In the genomic region with DNA sequence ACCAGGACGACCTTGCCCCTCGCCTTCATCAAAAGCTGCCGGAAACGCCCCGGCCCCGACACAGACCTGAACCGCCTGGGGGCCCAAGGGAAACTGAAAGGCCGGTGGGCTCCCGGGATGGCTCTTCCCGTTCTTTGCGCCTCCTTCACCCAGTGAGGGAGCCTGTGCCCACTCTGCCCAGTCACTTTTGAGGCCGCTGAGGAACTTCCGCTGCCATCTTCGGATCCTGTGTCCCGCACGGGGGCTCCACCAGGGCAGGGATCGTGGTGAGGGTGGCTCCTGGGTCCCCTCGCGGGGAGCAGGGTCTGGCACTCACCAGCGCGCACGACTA, we compare ENCODE assay signal across 25 cellular contexts.
DNase-seq lines count a peak whose midpoint lies in the region; ATAC-seq and TF ChIP-seq lines count a peak whose summit lies in the region.
"Had no signal": no experiment of that assay in that cellular context is flagged by ENCODE, and none has a peak within 500 bp of the region (broad histone marks: within the 10 kb centered on the region; RNA-seq: fewer than 3 reads in every experiment).

No MANE protein-coding gene starts in this region.

- H3K9ac ChIP-seq in iPS-15b (ENCODE audit: low read depth, low read length) (no peak overlapping the region), neuronal stem cell (ENCODE audit: low read depth, low read length, poor library complexity) (no peak overlapping the region)
- H3K9ac ChIP-seq: parathyroid adenoma had no signal

- H4K8ac ChIP-seq in neuronal stem cell (ENCODE audit: low read depth, low read length), result no peak overlapping the region

- H2BK120ac ChIP-seq in neuronal stem cell (ENCODE audit: low read depth, low read length), result peak overlapping the region; percentile 47

- no peak overlapping the region for H2BK5ac ChIP-seq in neuronal stem cell (ENCODE audit: low read length)

- intact Hi-C loops in CD8-positive, alpha-beta T cell (cut with DNase I, micrococcal nuclease), result loop anchor here in 1 of 2 experiments (10.0 kb wide), 1 partner anchor 146 kb away; no protein-coding TSS in a partner anchor
- intact Hi-C loops in activated B cell treated with CpG ODN at 0.5 μM for 24 hours (cut with micrococcal nuclease), result no loop called here

- no peak overlapping the region for H3K4me3 ChIP-seq in CD8-positive, alpha-beta T cell (ENCODE audit: low read depth, low read length)
- H3K4me3 ChIP-seq in iPS-15b (ENCODE audit: low read depth, low read length) (peak overlapping the region; percentile 56), neuronal stem cell (ENCODE audit: low read length in 2 of 2) (peak overlapping the region in 1 of 2 donors; percentile 27)
- H3K4me3 ChIP-seq: HAP-1, heart left ventricle, lower lobe of right lung, tibial nerve had no signal

- no peak for DNase-seq in CD8-positive, alpha-beta T cell
- DNase-seq in activated B cell treated with CpG ODN at 0.5 μM for 24 hours (no peak), neuronal stem cell (ENCODE audit: low spot score) (no peak), activated gamma-delta T cell treated with Interleukin-2 at 50 U/mL for 16 hours (no peak), GM10248 (ENCODE audit: extremely low spot score) (no peak)
- DNase-seq: activated CD4-positive, alpha-beta memory T cell treated with anti-CD3 and anti-CD28 coated beads, Interleukin-2, amount 10 ng/mL, durations not matched to agents 7 days and 5 days; activated T-cell treated with anti-CD3 and anti-CD28 coated beads, Interleukin-2, amount 50 U/mL, for 24 hours; cortex of kidney; DMS79; heart left ventricle; kidney; lower lobe of right lung; NCI-H1417 treated with DMSO at 0.1 percent for 48 hours; NCI-H524 treated with DMSO at 0.1 percent for 48 hours; RPMI8226; stimulated activated naive CD4-positive, alpha-beta T cell had no signal

- no peak overlapping the region for H2AK5ac ChIP-seq in neuronal stem cell (ENCODE audit: low read depth, low read length)

- H2BK15ac ChIP-seq in neuronal stem cell (ENCODE audit: low read length), result peak overlapping the region; percentile 2

- no peaks in the 10 kb centered on the region for H3K79me1 ChIP-seq in neuronal stem cell (ENCODE audit: low read depth, low read length)

- no peak overlapping the region for H3K4ac ChIP-seq in neuronal stem cell (ENCODE audit: low read length)

- CTCF ChIA-PET in CD8-positive, alpha-beta T cell (lab: Charles Lee), result no interaction called here
- CTCF ChIA-PET in activated B cell treated with CpG ODN at 0.5 μM for 24 hours (lab: Charles Lee) (no interaction called here), GM10248 (lab: Yijun Ruan, JAX) (no interaction called here)

- TF ChIP-seq CTCF in CD8-positive, alpha-beta T cell (IDR thresholded peaks at IDR 0.05), result no peak
- no peak for TF ChIP-seq CTCF in activated B cell treated with CpG ODN at 0.5 μM for 24 hours (IDR thresholded peaks at IDR 0.05)
- TF ChIP-seq CTCF in GM10248 (IDR thresholded peaks at IDR 0.05; ENCODE audit: control extremely low read depth, extremely low read depth, low read depth, missing control alignments), result no peak

- peaks cover 21% of the 10 kb centered on the region for H3K4me1 Mint-ChIP-seq in CD8-positive, alpha-beta T cell (ENCODE audit: low read depth)
- H3K4me1 Mint-ChIP-seq in activated B cell treated with CpG ODN at 0.5 μM for 24 hours, result peaks cover 6% of the 10 kb centered on the region

- peak overlapping the region; percentile 32 for H3K4me2 ChIP-seq in neuronal stem cell (ENCODE audit: insufficient read depth, low read length, poor library complexity, severe bottlenecking)

- no peak overlapping the region for H3K14ac ChIP-seq in neuronal stem cell (ENCODE audit: low read length)

- no peak overlapping the region for H2AFZ ChIP-seq in neuronal stem cell (ENCODE audit: low read length)
- H2AFZ ChIP-seq: parathyroid adenoma had no signal

- H3K9me3 ChIP-seq in CD8-positive, alpha-beta T cell (ENCODE audit: low read length), result no peaks in the 10 kb centered on the region
- no peaks in the 10 kb centered on the region for H3K9me3 ChIP-seq in iPS-15b (ENCODE audit: control insufficient read depth, insufficient read depth, low read length)
- peaks cover 0 to 2% of the 10 kb centered on the region in 2 donors for H3K9me3 ChIP-seq in neuronal stem cell (replicated peaks in 1 of 2; ENCODE audit: control insufficient read depth in 2 of 2, insufficient read depth in 1 of 2, low read depth in 1 of 2, low read length in 2 of 2)
- H3K9me3 ChIP-seq: HAP-1, heart left ventricle, lower lobe of right lung, tibial nerve had no signal

- H3K9me3 Mint-ChIP-seq in CD8-positive, alpha-beta T cell, result no peaks in the 10 kb centered on the region
- no peaks in the 10 kb centered on the region for H3K9me3 Mint-ChIP-seq in activated B cell treated with CpG ODN at 0.5 μM for 24 hours
- H3K9me3 Mint-ChIP-seq: activated CD4-positive, alpha-beta memory T cell treated with anti-CD3 and anti-CD28 coated beads, Interleukin-2, amount 10 ng/mL, durations not matched to agents 7 days and 5 days; activated T-cell treated with anti-CD3 and anti-CD28 coated beads, Interleukin-2, amount 50 U/mL, for 24 hours had no signal

- H3K36me3 ChIP-seq in CD8-positive, alpha-beta T cell (ENCODE audit: insufficient read depth, low read length), result no peaks in the 10 kb centered on the region
- H3K36me3 ChIP-seq in iPS-15b (ENCODE audit: control insufficient read depth, insufficient read depth, low read length) (no peaks in the 10 kb centered on the region), neuronal stem cell (replicated peaks in 1 of 2; ENCODE audit: control insufficient read depth in 2 of 2, insufficient read depth in 2 of 2, low read length in 2 of 2) (no peaks in the 10 kb centered on the region)
- H3K36me3 ChIP-seq: HAP-1, heart left ventricle, lower lobe of right lung, tibial nerve had no signal

- H3K27ac ChIP-seq in CD8-positive, alpha-beta T cell (ENCODE audit: low read depth, low read length), result no peak overlapping the region
- no peak overlapping the region for H3K27ac ChIP-seq in neuronal stem cell (replicated peaks; ENCODE audit: low read length)
- H3K27ac ChIP-seq: heart left ventricle, lower lobe of right lung, parathyroid adenoma, tibial nerve had no signal

- WGBS in neuronal stem cell (ENCODE audit: extremely low coverage in 2 of 2, insufficient read length in 2 of 2, insufficient replicate concordance in 1 of 2), 2 donors, result no CpG with 5 or more reads among the region's 22 CpGs

- no peaks in the 10 kb centered on the region for H3K27me3 ChIP-seq in CD8-positive, alpha-beta T cell (ENCODE audit: insufficient read depth, low read length)
- H3K27me3 ChIP-seq in iPS-15b (ENCODE audit: control insufficient read depth, insufficient read depth, low read length) (no peaks in the 10 kb centered on the region), neuronal stem cell (ENCODE audit: control insufficient read depth in 3 of 3, insufficient read depth in 3 of 3, low read depth in 1 of 3, low read length in 3 of 3) (peaks cover 0 to 4% (median 0%) of the 10 kb centered on the region in 3 experiments)

- H3K23ac ChIP-seq in neuronal stem cell (ENCODE audit: low read depth, low read length, poor library complexity), result no peak overlapping the region

- H3K36me3 Mint-ChIP-seq in CD8-positive, alpha-beta T cell, result no peaks in the 10 kb centered on the region
- H3K36me3 Mint-ChIP-seq in activated B cell treated with CpG ODN at 0.5 μM for 24 hours (ENCODE audit: low read depth), result no peaks in the 10 kb centered on the region
- H3K36me3 Mint-ChIP-seq: activated naive CD8-positive, alpha-beta T cell had no signal

- no peak overlapping the region for H2BK12ac ChIP-seq in neuronal stem cell (ENCODE audit: low read length)

- no peak for ATAC-seq in CD8-positive, alpha-beta T cell
- ATAC-seq in activated B cell treated with CpG ODN at 0.5 μM for 24 hours (ENCODE audit: low read depth) (no peak), GM18873 (IDR thresholded peaks at IDR 0.05; ENCODE audit: low FRiP score, unreplicated experiment) (no peak), HG02588 (IDR thresholded peaks at IDR 0.05; ENCODE audit: unreplicated experiment) (no peak)
- ATAC-seq: heart left ventricle, HepG2, lower lobe of right lung, SK-N-SH treated with all-trans-retinoic acid at 6 μM for 48 hours had no signal

- H3K27me3 Mint-ChIP-seq in CD8-positive, alpha-beta T cell (ENCODE audit: low read depth), result no peaks in the 10 kb centered on the region
- peaks cover 6% of the 10 kb centered on the region for H3K27me3 Mint-ChIP-seq in activated B cell treated with CpG ODN at 0.5 μM for 24 hours
- H3K27me3 Mint-ChIP-seq: activated CD4-positive, alpha-beta memory T cell treated with anti-CD3 and anti-CD28 coated beads, Interleukin-2, amount 10 ng/mL, durations not matched to agents 7 days and 5 days; activated naive CD8-positive, alpha-beta T cell; activated T-cell treated with anti-CD3 and anti-CD28 coated beads, Interleukin-2, amount 50 U/mL, for 24 hours had no signal

- H3K27ac Mint-ChIP-seq in CD8-positive, alpha-beta T cell, result peak overlapping the region; percentile 66
- H3K27ac Mint-ChIP-seq in activated B cell treated with CpG ODN at 0.5 μM for 24 hours, result no peak overlapping the region
- H3K27ac Mint-ChIP-seq: activated CD4-positive, alpha-beta memory T cell treated with anti-CD3 and anti-CD28 coated beads, Interleukin-2, amount 10 ng/mL, durations not matched to agents 7 days and 5 days; activated naive CD8-positive, alpha-beta T cell; activated T-cell treated with anti-CD3 and anti-CD28 coated beads, Interleukin-2, amount 50 U/mL, for 24 hours had no signal

- H3K4me1 ChIP-seq in CD8-positive, alpha-beta T cell (ENCODE audit: insufficient read depth, low read length), result peaks cover 4% of the 10 kb centered on the region
- no peaks in the 10 kb centered on the region for H3K4me1 ChIP-seq in iPS-15b (ENCODE audit: control insufficient read depth, insufficient read depth, low read length)
- H3K4me1 ChIP-seq in neuronal stem cell (ENCODE audit: control insufficient read depth in 2 of 2, insufficient read depth in 1 of 2, low read depth in 1 of 2, low read length in 2 of 2), result no peaks in the 10 kb centered on the region
- H3K4me1 ChIP-seq: HAP-1, lower lobe of right lung, parathyroid adenoma had no signal

- no peak overlapping the region for H3K18ac ChIP-seq in neuronal stem cell (ENCODE audit: low read length)

- POLR2A ChIA-PET in CD8-positive, alpha-beta T cell (lab: Charles Lee), result interaction anchor here (1.2 kb wide), 1 partner anchor 10 kb away, joined by 4 read pairs; no protein-coding TSS in a partner anchor
- POLR2A ChIA-PET in activated B cell treated with CpG ODN at 0.5 μM for 24 hours (lab: Charles Lee) (no interaction called here), GM10248 (lab: Yijun Ruan, JAX) (no interaction called here)

- peak overlapping the region; percentile 67 for H3K4me3 Mint-ChIP-seq in CD8-positive, alpha-beta T cell
- H3K4me3 Mint-ChIP-seq in activated B cell treated with CpG ODN at 0.5 μM for 24 hours, result peak overlapping the region; percentile 32
- H3K4me3 Mint-ChIP-seq: activated CD4-positive, alpha-beta memory T cell treated with anti-CD3 and anti-CD28 coated beads, Interleukin-2, amount 10 ng/mL, durations not matched to agents 7 days and 5 days; activated naive CD8-positive, alpha-beta T cell; activated T-cell treated with anti-CD3 and anti-CD28 coated beads, Interleukin-2, amount 50 U/mL, for 24 hours had no signal

- H4K91ac ChIP-seq in neuronal stem cell (ENCODE audit: low read depth, low read length, poor library complexity), result no peak overlapping the region
